ENCODE assay signal across 10 cellular contexts in the genomic region with DNA sequence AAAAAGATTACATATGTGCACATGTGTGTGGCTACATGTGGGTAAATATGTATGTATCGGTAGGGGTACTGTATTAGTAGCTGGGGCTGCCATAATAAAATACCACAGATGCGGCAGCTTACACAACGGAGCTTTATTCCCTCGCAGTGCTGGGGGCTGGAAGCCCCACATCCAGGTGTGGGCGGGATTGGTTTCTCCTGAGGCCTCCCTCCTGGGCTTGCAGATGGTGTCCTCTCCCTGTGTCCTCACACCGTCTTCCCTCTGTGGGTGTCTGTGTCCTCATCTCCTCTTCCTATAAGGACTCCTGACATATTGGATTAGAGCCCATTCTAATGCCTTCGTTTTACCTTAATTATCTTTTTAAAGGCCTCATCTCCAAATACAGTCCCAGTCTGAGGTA.
A peak's percentile ranks its signal among the peaks of the same experiment; 100 is the strongest.
DNase-seq lines count a peak whose midpoint lies in the region; ATAC-seq and TF ChIP-seq lines count a peak whose summit lies in the region.
"Had no signal": no experiment of that assay in that cellular context is flagged by ENCODE, and none has a peak within 500 bp of the region (broad histone marks: within the 10 kb centered on the region; RNA-seq: fewer than 3 reads in every experiment).

No MANE protein-coding gene starts in this region.

- intact Hi-C loops in transverse colon (cut with DNase I; ENCODE audit: low total_unique reads), result no loop called here

- CTCF ChIA-PET in activated CD4-positive, alpha-beta memory T cell treated with anti-CD3 and anti-CD28 coated beads, Interleukin-2, amount 10 ng/mL, durations not matched to agents 7 days and 5 days (lab: Charles Lee), result interaction anchor here (0.9 kb wide), 1 partner anchor 10 kb away, joined by 5 read pairs; no protein-coding TSS in a partner anchor

- H3K4me3 Mint-ChIP-seq in activated naive CD8-positive, alpha-beta T cell treated with anti-CD3 and anti-CD28 coated beads, Interleukin-2, amount 10 ng/mL, durations not matched to agents 7 days and 5 days, result no peak overlapping the region
- no peak overlapping the region for H3K4me3 Mint-ChIP-seq in activated naive CD8-positive, alpha-beta T cell treated with anti-CD3 and anti-CD28 coated beads, Interleukin-2, amount 50 U/mL, for 24 hours
- no peak overlapping the region for H3K4me3 Mint-ChIP-seq in activated CD4-positive, alpha-beta memory T cell treated with anti-CD3 and anti-CD28 coated beads, Interleukin-2, amount 10 ng/mL, durations not matched to agents 7 days and 5 days

- WGBS in liver, result 90% methylated on average over 7 of the region's 7 CpGs
- WGBS in transverse colon (ENCODE audit: low coverage in 1 of 2), 2 donors, result 92 to 100% methylated on average over 1 to 7 of the region's 7 CpGs

- peak overlapping the region; percentile 57; the same call in 1 of the 2 replicates for H3K27ac ChIP-seq in SK-N-MC
- peak overlapping the region; percentile 81 to 89 for H3K27ac ChIP-seq in liver (ENCODE audit: low read depth in 1 of 2, low read length in 2 of 2)
- H3K27ac ChIP-seq in transverse colon, result peak overlapping the region; percentile 74 to 91 (median 82)

- H3K36me3 ChIP-seq in SK-N-MC (ENCODE audit: insufficient read depth, low read length) (no peaks in the 10 kb centered on the region), liver (ENCODE audit: control insufficient read depth in 4 of 4, insufficient read depth in 3 of 4, low read depth in 1 of 4, low read length in 3 of 4) (no peaks in the 10 kb centered on the region), transverse colon (no peaks in the 10 kb centered on the region)

- no peak for TF ChIP-seq RAD21 in liver (IDR thresholded peaks at IDR 0.05)

- TF ChIP-seq EP300 in transverse colon (IDR thresholded peaks at IDR 0.05; ENCODE audit: low read depth), result no peak

- no peaks in the 10 kb centered on the region for H3K27me3 Mint-ChIP-seq in activated naive CD8-positive, alpha-beta T cell treated with anti-CD3 and anti-CD28 coated beads, Interleukin-2, amount 10 ng/mL, durations not matched to agents 7 days and 5 days
- H3K27me3 Mint-ChIP-seq in activated naive CD8-positive, alpha-beta T cell treated with anti-CD3 and anti-CD28 coated beads, Interleukin-2, amount 50 U/mL, for 24 hours, result peaks cover 7% of the 10 kb centered on the region
- peaks cover 33% of the 10 kb centered on the region for H3K27me3 Mint-ChIP-seq in activated CD4-positive, alpha-beta memory T cell treated with anti-CD3 and anti-CD28 coated beads, Interleukin-2, amount 10 ng/mL, durations not matched to agents 7 days and 5 days

- H3K4me1 Mint-ChIP-seq in activated naive CD8-positive, alpha-beta T cell treated with anti-CD3 and anti-CD28 coated beads, Interleukin-2, amount 10 ng/mL, durations not matched to agents 7 days and 5 days, result peaks cover 53% of the 10 kb centered on the region
- peaks cover 25% of the 10 kb centered on the region for H3K4me1 Mint-ChIP-seq in activated naive CD8-positive, alpha-beta T cell treated with anti-CD3 and anti-CD28 coated beads, Interleukin-2, amount 50 U/mL, for 24 hours
- peaks cover 63% of the 10 kb centered on the region for H3K4me1 Mint-ChIP-seq in activated CD4-positive, alpha-beta memory T cell treated with anti-CD3 and anti-CD28 coated beads, Interleukin-2, amount 10 ng/mL, durations not matched to agents 7 days and 5 days

- H3K4me3 ChIP-seq in SK-N-MC (no peak overlapping the region; the same call in 1 of the 2 replicates), liver (ENCODE audit: low read depth in 1 of 3, low read length in 3 of 3) (peak overlapping the region; percentile 49 to 61 (median 59)), transverse colon (peak overlapping the region in 3 of 4 donors; percentile 19 to 42 (median 21))

- POLR2A ChIA-PET in activated naive CD8-positive, alpha-beta T cell treated with anti-CD3 and anti-CD28 coated beads, Interleukin-2, amount 10 ng/mL, durations not matched to agents 7 days and 5 days (lab: Charles Lee), result no interaction called here
- POLR2A ChIA-PET in activated CD4-positive, alpha-beta memory T cell treated with anti-CD3 and anti-CD28 coated beads, Interleukin-2, amount 10 ng/mL, durations not matched to agents 7 days and 5 days (lab: Charles Lee), result no interaction called here

- TF ChIP-seq CTCF in liver (IDR thresholded peaks at IDR 0.05; ENCODE audit: low read depth, low read length, missing input control), result no peak
- TF ChIP-seq CTCF in transverse colon (IDR thresholded peaks at IDR 0.05), result no peak

- peak overlapping the region; percentile 20 for H3K27ac Mint-ChIP-seq in activated naive CD8-positive, alpha-beta T cell treated with anti-CD3 and anti-CD28 coated beads, Interleukin-2, amount 10 ng/mL, durations not matched to agents 7 days and 5 days
- H3K27ac Mint-ChIP-seq in activated naive CD8-positive, alpha-beta T cell treated with anti-CD3 and anti-CD28 coated beads, Interleukin-2, amount 50 U/mL, for 24 hours, result no peak overlapping the region
- no peak overlapping the region for H3K27ac Mint-ChIP-seq in activated CD4-positive, alpha-beta memory T cell treated with anti-CD3 and anti-CD28 coated beads, Interleukin-2, amount 10 ng/mL, durations not matched to agents 7 days and 5 days

- H3K27me3 ChIP-seq in liver (ENCODE audit: control insufficient read depth in 4 of 4, insufficient read depth in 4 of 4, low read length in 3 of 4) (no peaks in the 10 kb centered on the region), transverse colon (no peaks in the 10 kb centered on the region)

- H3K9me3 Mint-ChIP-seq in activated naive CD8-positive, alpha-beta T cell treated with anti-CD3 and anti-CD28 coated beads, Interleukin-2, amount 10 ng/mL, durations not matched to agents 7 days and 5 days, result peaks cover 2% of the 10 kb centered on the region
- no peaks in the 10 kb centered on the region for H3K9me3 Mint-ChIP-seq in activated naive CD8-positive, alpha-beta T cell treated with anti-CD3 and anti-CD28 coated beads, Interleukin-2, amount 50 U/mL, for 24 hours
- peaks cover 4% of the 10 kb centered on the region for H3K9me3 Mint-ChIP-seq in activated CD4-positive, alpha-beta memory T cell treated with anti-CD3 and anti-CD28 coated beads, Interleukin-2, amount 10 ng/mL, durations not matched to agents 7 days and 5 days

- no peak for TF ChIP-seq POLR2A in transverse colon (IDR thresholded peaks at IDR 0.05)

- in situ Hi-C loops in transverse colon (cut with MboI; ENCODE audit: low pct_ligation_motif_present in 1 of 4, low pct_unique_long_range_greater_than_20kb in 1 of 4, low sequenced_read_pairs in 3 of 4), result loop anchor here in 1 of 4 donors (25.0 kb wide), 2 partner anchors 551 to 901 kb away; partner anchors contain the start of gene SNRNP48

- H3K4me1 ChIP-seq in liver (ENCODE audit: control insufficient read depth in 4 of 4, insufficient read depth in 4 of 4, low read length in 3 of 4), result peaks cover 19 to 69% (median 47%) of the 10 kb centered on the region in 4 donors
- peaks cover 4 to 79% (median 49%) of the 10 kb centered on the region in 4 donors for H3K4me1 ChIP-seq in transverse colon

- H3K9me3 ChIP-seq in SK-N-MC (ENCODE audit: low read depth, low read length), result no peaks in the 10 kb centered on the region
- H3K9me3 ChIP-seq in liver (ENCODE audit: control insufficient read depth in 4 of 4, low read length in 3 of 4), result no peaks in the 10 kb centered on the region
- no peaks in the 10 kb centered on the region for H3K9me3 ChIP-seq in transverse colon

- no peak for ATAC-seq in activated naive CD8-positive, alpha-beta T cell treated with anti-CD3 and anti-CD28 coated beads, Interleukin-2, amount 10 ng/mL, durations not matched to agents 7 days and 5 days (ENCODE audit: low read depth)
- ATAC-seq in activated naive CD8-positive, alpha-beta T cell treated with anti-CD3 and anti-CD28 coated beads, Interleukin-2, amount 50 U/mL, for 24 hours, result no peak

- H3K9ac ChIP-seq in SK-N-MC (ENCODE audit: insufficient read length) (no peak overlapping the region), liver (ENCODE audit: low read depth in 1 of 2, low read length in 2 of 2) (peak overlapping the region; percentile 17 to 96)

- peaks cover 6% of the 10 kb centered on the region for H3K36me3 Mint-ChIP-seq in activated naive CD8-positive, alpha-beta T cell treated with anti-CD3 and anti-CD28 coated beads, Interleukin-2, amount 10 ng/mL, durations not matched to agents 7 days and 5 days
- no peaks in the 10 kb centered on the region for H3K36me3 Mint-ChIP-seq in activated naive CD8-positive, alpha-beta T cell treated with anti-CD3 and anti-CD28 coated beads, Interleukin-2, amount 50 U/mL, for 24 hours (ENCODE audit: low read depth)
- no peaks in the 10 kb centered on the region for H3K36me3 Mint-ChIP-seq in activated CD4-positive, alpha-beta memory T cell treated with anti-CD3 and anti-CD28 coated beads, Interleukin-2, amount 10 ng/mL, durations not matched to agents 7 days and 5 days (ENCODE audit: low read depth)

- no peak for DNase-seq in activated naive CD8-positive, alpha-beta T cell treated with anti-CD3 and anti-CD28 coated beads, Interleukin-2, amount 10 ng/mL, durations not matched to agents 7 days and 5 days
- no peak for DNase-seq in activated naive CD8-positive, alpha-beta T cell treated with anti-CD3 and anti-CD28 coated beads, Interleukin-2, amount 50 U/mL, for 24 hours
- no peak for DNase-seq in SK-N-MC (ENCODE audit: low read depth, low spot score)
- no peak for DNase-seq in transverse colon
- no peak for DNase-seq in activated CD4-positive, alpha-beta memory T cell treated with anti-CD3 and anti-CD28 coated beads, Interleukin-2, amount 10 ng/mL, durations not matched to agents 7 days and 5 days
- no peak for DNase-seq in SKM-1 (lab: John Stamatoyannopoulos, UW; ENCODE audit: unreplicated experiment)
- DNase-seq in NCI-H187 treated with DMSO at 0.1 percent for 48 hours (lab: John Stamatoyannopoulos, UW), result no peak
- DNase-seq: dermis blood vessel endothelial cell; stimulated activated CD8-positive, alpha-beta memory T cell treated with anti-CD3 and anti-CD28 coated beads, Interleukin-4, amount 100 ng/mL, for 48 hours had no signal

TF ChIP-seq in liver, 16 proteins besides CTCF, POLR2A, EP300 and RAD21 (continues in another document):
- TF ChIP-seq HNF4G (IDR thresholded peaks at IDR 0.05), result no peak
- TF ChIP-seq, protein P1, sequence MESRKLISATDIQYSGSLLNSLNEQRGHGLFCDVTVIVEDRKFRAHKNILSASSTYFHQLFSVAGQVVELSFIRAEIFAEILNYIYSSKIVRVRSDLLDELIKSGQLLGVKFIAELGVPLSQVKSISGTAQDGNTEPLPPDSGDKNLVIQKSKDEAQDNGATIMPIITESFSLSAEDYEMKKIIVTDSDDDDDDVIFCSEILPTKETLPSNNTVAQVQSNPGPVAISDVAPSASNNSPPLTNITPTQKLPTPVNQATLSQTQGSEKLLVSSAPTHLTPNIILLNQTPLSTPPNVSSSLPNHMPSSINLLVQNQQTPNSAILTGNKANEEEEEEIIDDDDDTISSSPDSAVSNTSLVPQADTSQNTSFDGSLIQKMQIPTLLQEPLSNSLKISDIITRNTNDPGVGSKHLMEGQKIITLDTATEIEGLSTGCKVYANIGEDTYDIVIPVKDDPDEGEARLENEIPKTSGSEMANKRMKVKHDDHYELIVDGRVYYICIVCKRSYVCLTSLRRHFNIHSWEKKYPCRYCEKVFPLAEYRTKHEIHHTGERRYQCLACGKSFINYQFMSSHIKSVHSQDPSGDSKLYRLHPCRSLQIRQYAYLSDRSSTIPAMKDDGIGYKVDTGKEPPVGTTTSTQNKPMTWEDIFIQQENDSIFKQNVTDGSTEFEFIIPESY (IDR thresholded peaks at IDR 0.05), result no peak
